In genomic region chr2:238104071-238104511, GRCh38 we compare ENCODE assay signal across 19 cellular contexts. TPM values are rescaled to one million over a fixed set of nuclear protein-coding genes. Genes with fewer than 3 reads are reported as not detected.
DNase-seq lines count a peak whose midpoint lies in the region; ATAC-seq and TF ChIP-seq lines count a peak whose summit lies in the region.
"Had no signal": no experiment of that assay in that cellular context is flagged by ENCODE, and none has a peak within 500 bp of the region (broad histone marks: within the 10 kb centered on the region; RNA-seq: fewer than 3 reads in every experiment).

No MANE protein-coding gene starts in this region.

- no peak overlapping the region for H3K4me2 ChIP-seq in osteoblast (ENCODE audit: insufficient read depth, low read length)
- H3K4me2 ChIP-seq: KMS-11 had no signal

- TF ChIP-seq CTCF in left ventricle myocardium inferior (IDR thresholded peaks at IDR 0.05; ENCODE audit: borderline replicate concordance) (no peak), coronary artery (IDR thresholded peaks at IDR 0.05) (no peak), osteoblast (IDR thresholded peaks at IDR 0.05; ENCODE audit: extremely low read depth, low read depth, low read length) (no peak)

- H2AFZ ChIP-seq in osteoblast (ENCODE audit: low read length): no peak overlapping the region

- H3K9me3 ChIP-seq in left ventricle myocardium inferior (replicated peaks) (no peaks in the 10 kb centered on the region), osteoblast (ENCODE audit: low read depth, low read length) (no peaks in the 10 kb centered on the region), aorta (ENCODE audit: control insufficient read depth, low read length) (no peaks in the 10 kb centered on the region)
- H3K9me3 ChIP-seq: MG63 had no signal

- ATAC-seq in Right ventricle myocardium superior (ENCODE audit: poor library complexity): no peak
- no peak for ATAC-seq in aorta (ENCODE audit: low FRiP score)
- no peak for ATAC-seq in HG02970 (IDR thresholded peaks at IDR 0.05; ENCODE audit: low FRiP score, unreplicated experiment)

- intact Hi-C loops in Right ventricle myocardium superior (cut with DNase I) (no loop called here), left ventricle myocardium inferior (cut with micrococcal nuclease) (no loop called here), aorta (cut with DNase I) (no loop called here)

- H4K20me1 ChIP-seq in osteoblast (ENCODE audit: insufficient read depth, low read length): no peaks in the 10 kb centered on the region

- no peak overlapping the region for H3K27ac ChIP-seq in left ventricle myocardium inferior (replicated peaks)
- no peak overlapping the region for H3K27ac ChIP-seq in coronary artery
- no peak overlapping the region for H3K27ac ChIP-seq in osteoblast (ENCODE audit: low read depth, low read length)
- H3K27ac ChIP-seq in aorta (ENCODE audit: low read depth in 1 of 2, low read length in 2 of 2): no peak overlapping the region
- H3K27ac ChIP-seq: KMS-11, RWPE1 had no signal

- H3K36me3 ChIP-seq in left ventricle myocardium inferior: no peaks in the 10 kb centered on the region
- no peaks in the 10 kb centered on the region for H3K36me3 ChIP-seq in osteoblast (ENCODE audit: insufficient read depth, low read length)
- H3K36me3 ChIP-seq in aorta (ENCODE audit: control insufficient read depth in 1 of 2, insufficient read depth in 2 of 2, low read length in 1 of 2): no peaks in the 10 kb centered on the region
- H3K36me3 ChIP-seq: MG63 had no signal

- DNase-seq in Right ventricle myocardium superior: peak; percentile 30
- DNase-seq in left ventricle myocardium inferior: no peak
- DNase-seq in coronary artery (ENCODE audit: low spot score): peak; percentile 66
- DNase-seq in osteoblast (ENCODE audit: insufficient read length, low spot score, missing footprints): peak; percentile 77
- peak; percentile 29 to 69 for DNase-seq in aorta
- no peak for DNase-seq in nucleus accumbens (lab: John Stamatoyannopoulos, UW)
- no peak for DNase-seq in NCI-H2196 treated with DMSO at 0.1 percent for 48 hours (lab: John Stamatoyannopoulos, UW; ENCODE audit: unreplicated experiment)
- DNase-seq: COR-L47, HFFc6, MG63, NCI-H187 treated with DMSO at 0.1 percent for 48 hours, NCI-H2171, NCI-H510A, NCI-H82 had no signal

- H3K4me1 ChIP-seq in left ventricle myocardium inferior (peaks cover 9% of the 10 kb centered on the region), osteoblast (ENCODE audit: insufficient read depth, low read length) (no peaks in the 10 kb centered on the region), aorta (ENCODE audit: control insufficient read depth in 1 of 2, insufficient read depth in 2 of 2, low read length in 2 of 2) (no peaks in the 10 kb centered on the region)

- H3K4me3 ChIP-seq in left ventricle myocardium inferior (no peak overlapping the region), coronary artery (no peak overlapping the region), osteoblast (ENCODE audit: insufficient read depth, low read length) (no peak overlapping the region), aorta (ENCODE audit: low read length in 2 of 2) (no peak overlapping the region)
- H3K4me3 ChIP-seq: MG63 had no signal

- no peaks in the 10 kb centered on the region for H3K79me2 ChIP-seq in osteoblast (ENCODE audit: insufficient read depth, low read length)

- WGBS in aorta, 2 donors: 87 to 93% methylated on average over 12 of the region's 12 CpGs

- H3K27me3 ChIP-seq in left ventricle myocardium inferior (ENCODE audit: low read depth): peaks cover 16% of the 10 kb centered on the region
- no peaks in the 10 kb centered on the region for H3K27me3 ChIP-seq in osteoblast (ENCODE audit: insufficient read depth, low read length)
- no peaks in the 10 kb centered on the region for H3K27me3 ChIP-seq in aorta (ENCODE audit: control insufficient read depth in 1 of 2, insufficient read depth in 2 of 2, low read length in 1 of 2)
- H3K27me3 ChIP-seq: MG63 had no signal

RNA-seq across cellular contexts. Expression of gene ESPNL, which starts 4.0 kb away (rescaled TPM):
- total RNA-seq in Right ventricle myocardium superior (not detected), left ventricle myocardium inferior (not detected), osteoblast (1.8 and 9.8 TPM in 2 replicates), aorta (not detected)
- polyA plus RNA-seq in aorta: under 1 TPM in 1 of 2 donors, not detected in 1; 0.20 TPM

RNA-seq across cellular contexts. Expression of gene KLHL30, which starts 34.4 kb away (rescaled TPM):
- 20.0 TPM for total RNA-seq in Right ventricle myocardium superior
- 17.3 TPM for total RNA-seq in left ventricle myocardium inferior
- total RNA-seq in osteoblast: under 0.01 TPM in 2 replicates
- total RNA-seq in aorta: 1 to 10 TPM; 8.8 to 9.0 TPM
- 1 to 10 TPM; 3.5 to 4.6 TPM for polyA plus RNA-seq in aorta
- total RNA-seq: H1 had no signal
- polyA plus RNA-seq: AG04450, H1 had no signal

RNA-seq across cellular contexts. Expression of gene SCLY, which starts 43.3 kb away (rescaled TPM):
- 8.6 TPM for total RNA-seq in Right ventricle myocardium superior
- 10.9 TPM for total RNA-seq in left ventricle myocardium inferior
- total RNA-seq in osteoblast: 11.6 and 12.4 TPM in 2 replicates
- total RNA-seq in aorta: 10 to 100 TPM; 14.1 to 15.4 TPM
- polyA plus RNA-seq in aorta: 10 to 100 TPM in 1 of 2 donors, 1 to 10 TPM in 1; 6.3 to 11.1 TPM

RNA-seq across cellular contexts. Expression of gene ERFE, which starts 54.7 kb away (rescaled TPM):
- total RNA-seq in Right ventricle myocardium superior (not detected), left ventricle myocardium inferior (0.44 TPM), osteoblast (0.88 and 1.8 TPM in 2 replicates), aorta (1 to 10 TPM in 1 of 2 donors, under 1 TPM in 1; 0.96 to 2.5 TPM)
- polyA plus RNA-seq in aorta: 1 to 10 TPM in 1 of 2 donors, not detected in 1; 2.8 TPM

Comparison
In these comparisons a context has a peak if more than half of its experiments do, and no peak if none do; other contexts are left out.
1. DNase-seq: peak in Right ventricle myocardium superior (single experiment), coronary artery (single experiment), osteoblast (single experiment) and aorta (2 of 2); none in left ventricle myocardium inferior (single experiment), nucleus accumbens (0 of 56) and NCI-H2196 treated with DMSO at 0.1 percent for 48 hours (single experiment).